ENCODE assay signal across 38 cellular contexts in the genomic region with DNA sequence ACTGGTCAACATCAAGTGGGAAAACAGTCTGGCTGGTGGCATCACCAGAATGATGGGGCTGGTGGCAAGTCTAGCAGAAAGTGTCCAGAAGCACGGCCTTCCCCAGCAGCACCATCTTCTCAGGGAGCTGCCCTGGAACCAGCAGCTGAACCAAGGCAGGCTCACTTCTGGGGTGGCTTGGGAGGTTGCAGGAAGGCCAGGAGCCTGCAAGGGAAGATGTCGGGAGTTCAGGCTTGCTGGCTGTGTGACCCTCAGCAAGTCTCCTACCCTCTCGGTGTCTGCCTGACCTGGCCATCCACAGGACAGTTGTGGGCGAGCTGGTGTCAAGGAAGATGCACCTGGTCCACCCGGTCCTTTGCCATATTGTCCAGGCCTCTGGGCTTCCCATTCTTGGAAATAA. TPM values are rescaled to one million over a fixed set of nuclear protein-coding genes. Genes with fewer than 3 reads are reported as not detected.
"Had no signal": no experiment of that assay in that cellular context is flagged by ENCODE, and none has a peak within 500 bp of the region (broad histone marks: within the 10 kb centered on the region; RNA-seq: fewer than 3 reads in every experiment).

No MANE protein-coding gene starts in this region.

- ATAC-seq: activated CD4-positive, alpha-beta T cell treated with anti-CD3 and anti-CD28 coated beads for 36 hours; activated CD8-positive, alpha-beta memory T cell treated with anti-CD3 and anti-CD28 coated beads, Interleukin-2, amount 10 ng/mL, durations not matched to agents 7 days and 5 days; activated CD8-positive, alpha-beta T cell treated with anti-CD3 and anti-CD28 coated beads, Interleukin-2, amount 10 ng/mL, durations not matched to agents 7 days and 5 days; activated naive CD8-positive, alpha-beta T cell treated with anti-CD3 and anti-CD28 coated beads, Interleukin-2, amount 50 U/mL, for 24 hours; effector memory CD8-positive, alpha-beta T cell; foreskin keratinocyte; gastrocnemius medialis; heart left ventricle; T-helper 17 cell had no signal

- H3K36me3 ChIP-seq: adrenal gland, brain microvascular endothelial cell, esophagus muscularis mucosa, gastrocnemius medialis, heart left ventricle had no signal

- H3K9me3 ChIP-seq: adrenal gland, esophagus muscularis mucosa, gastrocnemius medialis, heart left ventricle had no signal

- H3K27ac ChIP-seq: adrenal gland, brain microvascular endothelial cell, esophagus muscularis mucosa, foreskin keratinocyte, gastrocnemius medialis, heart left ventricle had no signal

- DNase-seq: activated CD4-positive, alpha-beta memory T cell treated with anti-CD3 and anti-CD28 coated beads for 36 hours; activated CD4-positive, alpha-beta T cell treated with anti-CD3 and anti-CD28 coated beads for 36 hours; activated CD4-positive, alpha-beta T cell treated with anti-CD3 and anti-CD28 coated beads, Interleukin-2, amount 10 ng/mL, durations not matched to agents 24 days and 14 days; activated CD4-positive, CD25-positive, alpha-beta regulatory T cell; activated CD4-positive, CD25-positive, alpha-beta regulatory T cell treated with anti-CD3 and anti-CD28 coated beads, Interleukin-2, amount 50 U/mL, for 72 hours; activated CD8-positive, alpha-beta memory T cell treated with anti-CD3 and anti-CD28 coated beads, Interleukin-2, amount 10 ng/mL, durations not matched to agents 7 days and 5 days; activated CD8-positive, alpha-beta memory T cell treated with anti-CD3 and anti-CD28 coated beads, Interleukin-2, amount 50 U/mL, for 4 hours; activated CD8-positive, alpha-beta T cell treated with anti-CD3 and anti-CD28 coated beads, Interleukin-2, amount 10 ng/mL, durations not matched to agents 7 days and 5 days; activated effector memory CD4-positive, alpha-beta T cell treated with anti-CD3 and anti-CD28 coated beads, Interleukin-2, amount 50 U/mL, for 16 hours; activated naive CD4-positive, alpha-beta T cell treated with anti-CD3 and anti-CD28 coated beads for 36 hours; activated naive CD8-positive, alpha-beta T cell treated with anti-CD3 and anti-CD28 coated beads for 36 hours; activated naive CD8-positive, alpha-beta T cell treated with anti-CD3 and anti-CD28 coated beads, Interleukin-2, amount 50 U/mL, for 24 hours; activated T-cell treated with anti-CD3 and anti-CD28 coated beads, Interleukin-2, amount 50 U/mL, for 1 hour; activated T-cell treated with anti-CD3 and anti-CD28 coated beads, Interleukin-2, amount 50 U/mL, for 48 hours; adrenal gland; amygdala; brain microvascular endothelial cell; cortex of kidney; dermis blood vessel endothelial cell; effector CD4-positive, alpha-beta T cell; effector memory CD8-positive, alpha-beta T cell; erythroblast; foreskin keratinocyte; gastrocnemius medialis; glutamatergic neuron; heart left ventricle; T-helper 1 cell; T-helper 17 cell; T1000 had no signal

- H3K4me1 ChIP-seq: adrenal gland, gastrocnemius medialis had no signal

- H3K4me3 ChIP-seq: adrenal gland, esophagus muscularis mucosa, gastrocnemius medialis, heart left ventricle had no signal

- FAIRE-seq: astrocyte, bronchial epithelial cell, colon had no signal

RNA-seq across cellular contexts. Expression of a gene that starts 2.3 kb away (rescaled TPM):
- total RNA-seq: activated CD4-positive, alpha-beta memory T cell treated with anti-CD3 and anti-CD28 coated beads for 36 hours; activated CD4-positive, alpha-beta T cell treated with anti-CD3 and anti-CD28 coated beads for 36 hours; activated CD4-positive, alpha-beta T cell treated with anti-CD3 and anti-CD28 coated beads, Interleukin-2, amount 10 ng/mL, durations not matched to agents 24 days and 14 days; activated CD8-positive, alpha-beta memory T cell treated with anti-CD3 and anti-CD28 coated beads for 36 hours; activated CD8-positive, alpha-beta memory T cell treated with anti-CD3 and anti-CD28 coated beads, Interleukin-2, amount 10 ng/mL, durations not matched to agents 7 days and 5 days; activated CD8-positive, alpha-beta T cell treated with anti-CD3 and anti-CD28 coated beads, Interleukin-2, amount 10 ng/mL, durations not matched to agents 7 days and 5 days; activated naive CD4-positive, alpha-beta T cell treated with anti-CD3 and anti-CD28 coated beads for 36 hours; activated naive CD8-positive, alpha-beta T cell treated with anti-CD3 and anti-CD28 coated beads for 36 hours; activated T-helper 1 cell treated with anti-CD3 and anti-CD28 coated beads, Interleukin-12 subunit alpha, Interleukin-12 subunit beta, Interleukin-2, Interleukin-4 antibody, amounts not matched to agents 30 ng/mL and 10 ng/mL and 1 ng/mL, durations not matched to agents 14 hours and 24 hours and 36 hours; activated T-helper 2 cell treated with anti-CD3 and anti-CD28 coated beads, Interferon-gamma antibody, Interleukin-2, Interleukin-4, amounts not matched to agents 10 μg/mL and 5 μg/mL and 100 μg/mL, durations not matched to agents 14 hours and 24 hours and 36 hours; adrenal gland; astrocyte; bronchial epithelial cell; cardiac septum; cerebellum; dermis blood vessel endothelial cell; esophagus muscularis mucosa; gastrocnemius medialis; heart left ventricle; T-helper 17 cell had no signal
- polyA plus RNA-seq: adrenal gland, heart left ventricle had no signal

RNA-seq across cellular contexts. Expression of a gene that starts 29.5 kb away (rescaled TPM):
- total RNA-seq: T-helper 17 cell had no signal

RNA-seq across cellular contexts. Expression of a gene that starts 31.8 kb away (rescaled TPM):
- total RNA-seq: activated CD4-positive, alpha-beta memory T cell treated with anti-CD3 and anti-CD28 coated beads for 36 hours; activated CD4-positive, alpha-beta T cell treated with anti-CD3 and anti-CD28 coated beads, Interleukin-2, amount 10 ng/mL, durations not matched to agents 24 days and 14 days; activated CD8-positive, alpha-beta memory T cell treated with anti-CD3 and anti-CD28 coated beads for 36 hours; activated CD8-positive, alpha-beta memory T cell treated with anti-CD3 and anti-CD28 coated beads, Interleukin-2, amount 10 ng/mL, durations not matched to agents 7 days and 5 days; activated CD8-positive, alpha-beta T cell treated with anti-CD3 and anti-CD28 coated beads, Interleukin-2, amount 10 ng/mL, durations not matched to agents 7 days and 5 days; activated naive CD4-positive, alpha-beta T cell treated with anti-CD3 and anti-CD28 coated beads for 36 hours; activated T-helper 1 cell treated with anti-CD3 and anti-CD28 coated beads, Interleukin-12 subunit alpha, Interleukin-12 subunit beta, Interleukin-2, Interleukin-4 antibody, amounts not matched to agents 30 ng/mL and 10 ng/mL and 1 ng/mL, durations not matched to agents 14 hours and 24 hours and 36 hours; activated T-helper 2 cell treated with anti-CD3 and anti-CD28 coated beads, Interferon-gamma antibody, Interleukin-2, Interleukin-4, amounts not matched to agents 10 μg/mL and 5 μg/mL and 100 μg/mL, durations not matched to agents 14 hours and 24 hours and 36 hours; dermis blood vessel endothelial cell; foreskin keratinocyte; gastrocnemius medialis; T-helper 17 cell had no signal
- polyA plus RNA-seq: foreskin keratinocyte had no signal
